Comparison of ENCODE assay signal across 9 cellular contexts in the genomic region with DNA sequence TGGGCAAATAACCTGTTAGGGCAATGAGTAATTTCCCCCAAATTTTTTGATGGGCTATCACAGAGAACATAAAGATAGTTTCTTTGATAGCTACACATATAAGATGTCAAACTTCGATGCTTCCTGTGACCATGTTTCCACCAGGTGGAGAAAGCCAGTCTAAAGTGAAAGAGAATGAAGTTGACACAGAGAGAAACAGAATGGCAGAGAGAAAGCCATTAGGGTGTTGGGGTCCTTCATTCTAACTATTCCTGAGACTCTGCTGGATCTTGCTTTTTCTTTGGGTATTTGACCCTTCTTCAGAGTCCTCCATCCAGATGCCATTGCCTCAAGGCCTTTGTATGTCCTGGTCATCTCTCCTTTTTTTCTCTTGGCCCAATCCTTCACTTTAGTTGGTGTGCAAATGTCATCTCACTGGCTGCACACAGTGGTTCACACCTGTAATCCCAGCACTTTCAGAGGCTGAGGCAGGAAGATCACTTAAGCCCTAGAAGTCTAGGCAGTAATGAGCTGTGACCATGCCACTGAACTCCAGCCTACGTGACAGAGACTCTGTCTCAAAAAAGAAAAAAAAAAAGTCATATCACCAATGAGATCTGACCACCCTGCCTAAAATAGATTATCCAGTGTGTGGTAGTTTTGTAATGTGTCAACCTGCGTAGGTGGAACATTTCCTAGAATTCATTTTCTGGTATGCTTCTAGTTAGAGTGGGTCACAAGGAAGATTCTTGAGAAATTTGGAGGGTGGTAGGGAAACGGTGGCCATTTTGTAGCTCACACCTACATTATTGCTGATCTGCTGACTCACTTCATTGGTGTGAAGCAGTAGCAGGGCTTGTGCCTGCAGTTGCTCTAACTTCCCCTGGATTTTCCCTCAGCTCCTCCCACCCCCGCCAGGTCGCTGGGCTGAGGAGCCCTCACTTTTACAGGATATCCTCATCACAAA.
DNase-seq lines count a peak whose midpoint lies in the region; ATAC-seq and TF ChIP-seq lines count a peak whose summit lies in the region.
"Had no signal": no experiment of that assay in that cellular context is flagged by ENCODE, and none has a peak within 500 bp of the region (broad histone marks: within the 10 kb centered on the region; RNA-seq: fewer than 3 reads in every experiment).

No MANE protein-coding gene starts in this region.

- CTCF ChIA-PET in HEK293T (lab: Yijun Ruan, JAX), result no interaction called here

- H3K36me3 Mint-ChIP-seq in stimulated activated naive B cell treated with anti-CD40 and anti-IgM and Interleukin-4, amounts not matched to agents 10 μg/mL and 1 μg/mL and 100 μg/mL, for 72 hours, result peaks cover 12 to 28% of the 10 kb centered on the region in 2 donors

- H3K27ac Mint-ChIP-seq in stimulated activated naive B cell treated with anti-CD40 and anti-IgM and Interleukin-4, amounts not matched to agents 10 μg/mL and 1 μg/mL and 100 μg/mL, for 72 hours, result peak overlapping the region; percentile 94

- peak; percentile 74 for ATAC-seq in HG03175 (IDR thresholded peaks at IDR 0.05; ENCODE audit: unreplicated experiment)
- ATAC-seq in stimulated activated naive B cell treated with anti-CD40 and anti-IgM and Interleukin-4, amounts not matched to agents 10 μg/mL and 1 μg/mL and 100 μg/mL, for 72 hours (replicated peaks), result peak; percentile 89

- H3K9me3 Mint-ChIP-seq in stimulated activated naive B cell treated with anti-CD40 and anti-IgM and Interleukin-4, amounts not matched to agents 10 μg/mL and 1 μg/mL and 100 μg/mL, for 72 hours, result peaks cover 12 to 22% of the 10 kb centered on the region in 2 donors

- peaks cover 0 to 6% of the 10 kb centered on the region in 2 donors for H3K27me3 Mint-ChIP-seq in stimulated activated naive B cell treated with anti-CD40 and anti-IgM and Interleukin-4, amounts not matched to agents 10 μg/mL and 1 μg/mL and 100 μg/mL, for 72 hours

- peaks cover 38 to 59% of the 10 kb centered on the region in 2 donors for H3K4me1 Mint-ChIP-seq in stimulated activated naive B cell treated with anti-CD40 and anti-IgM and Interleukin-4, amounts not matched to agents 10 μg/mL and 1 μg/mL and 100 μg/mL, for 72 hours

- H3K4me3 Mint-ChIP-seq in stimulated activated naive B cell treated with anti-CD40 and anti-IgM and Interleukin-4, amounts not matched to agents 10 μg/mL and 1 μg/mL and 100 μg/mL, for 72 hours, result peak overlapping the region in 1 of 2 donors; percentile 3

- POLR2A ChIA-PET in HEK293T (lab: Yijun Ruan, JAX), result no interaction called here

- DNase-seq in NK-92 treated with Interleukin-12 subunit alpha and Interleukin-12 subunit beta, amount 100 ng/mL, for 24 hours (lab: John Stamatoyannopoulos, UW), result peak; percentile 82
- no peak for DNase-seq in NK-92 (lab: John Stamatoyannopoulos, UW; ENCODE audit: unreplicated experiment)
- DNase-seq in activated effector memory CD4-positive, alpha-beta T cell treated with Interleukin-2 at 50 U/mL for 16 hours, result peak; percentile 19
- DNase-seq in stimulated activated naive B cell treated with anti-CD40 and anti-IgM and Interleukin-4, amounts not matched to agents 10 μg/mL and 1 μg/mL and 100 μg/mL, for 72 hours, result peak; percentile 76
- no peak for DNase-seq in HEK293T (ENCODE audit: extremely low spot score)
- DNase-seq in NCI-H345 (lab: John Stamatoyannopoulos, UW), result no peak
- DNase-seq in NCI-H446 treated with DMSO at 0.1 percent for 48 hours (lab: John Stamatoyannopoulos, UW), result no peak
- DNase-seq: islet precursor cell had no signal

TF ChIP-seq in HEK293T, 16 proteins besides CTCF, POLR2A, EP300 and RAD21:
- TF ChIP-seq TARDBP (IDR thresholded peaks at IDR 0.05) (no peak), CTBP1 (IDR thresholded peaks at IDR 0.05; ENCODE audit: borderline replicate concordance) (no peak), BHLHE40 (IDR thresholded peaks at IDR 0.05; ENCODE audit: borderline replicate concordance) (no peak), NFRKB (IDR thresholded peaks at IDR 0.05) (no peak), FOXM1 (IDR thresholded peaks at IDR 0.05; ENCODE audit: borderline replicate concordance) (no peak), FOXA1 (IDR thresholded peaks at IDR 0.05) (no peak)
TF ChIP-seq in HEK293T: peak in this region for 0.

Comparison
In these comparisons a context has a peak if more than half of its experiments do, and no peak if none do; other contexts are left out.
1. DNase-seq: peak in NK-92 treated with Interleukin-12 subunit alpha and Interleukin-12 subunit beta, amount 100 ng/mL, for 24 hours (single experiment), activated effector memory CD4-positive, alpha-beta T cell treated with Interleukin-2 at 50 U/mL for 16 hours (single experiment) and stimulated activated naive B cell treated with anti-CD40 and anti-IgM and Interleukin-4, amounts not matched to agents 10 μg/mL and 1 μg/mL and 100 μg/mL, for 72 hours (single experiment); none in NK-92 (single experiment), HEK293T (single experiment), NCI-H345 (single experiment) and NCI-H446 treated with DMSO at 0.1 percent for 48 hours (single experiment).